22 cellular contexts compared by ENCODE assay signal in genomic region chr2:156752042-156752441, GRCh38.
"Had no signal": no experiment of that assay in that cellular context is flagged by ENCODE, and none has a peak within 500 bp of the region (broad histone marks: within the 10 kb centered on the region; RNA-seq: fewer than 3 reads in every experiment).

No MANE protein-coding gene starts in this region.

- FAIRE-seq: colon, endothelial cell of umbilical vein, frontal cortex, islet of Langerhans, keratinocyte had no signal

- H3K9me3 ChIP-seq: esophagus muscularis mucosa, gastroesophageal sphincter, heart right ventricle, left lung, lower lobe of right lung, mucosa of descending colon had no signal

- DNase-seq: dermis blood vessel endothelial cell; effector CD4-positive, alpha-beta T cell; effector memory CD4-positive, alpha-beta T cell; foreskin keratinocyte; heart right ventricle; hippocampal formation; left cardiac atrium; left lung; left ventricle myocardium superior; lower lobe of right lung; mesenchymal stem cell; mucosa of descending colon; naive B cell had no signal

- H3K36me3 ChIP-seq: esophagus muscularis mucosa, gastroesophageal sphincter, heart right ventricle, left lung, lower lobe of right lung had no signal

- H3K4me3 ChIP-seq: coronary artery, dorsolateral prefrontal cortex, esophagus muscularis mucosa, gastroesophageal sphincter, heart right ventricle, left lung, lower lobe of right lung, mucosa of descending colon had no signal

- H3K27me3 ChIP-seq: dorsolateral prefrontal cortex, esophagus muscularis mucosa, foreskin keratinocyte, gastroesophageal sphincter, heart right ventricle, left lung had no signal

- ATAC-seq: foreskin keratinocyte, gastroesophageal sphincter, heart right ventricle, left cardiac atrium, left lung, left ventricle myocardium superior, lower lobe of right lung, mucosa of descending colon had no signal

- H3K27ac ChIP-seq: coronary artery, dorsolateral prefrontal cortex, esophagus muscularis mucosa, foreskin keratinocyte, gastroesophageal sphincter, heart right ventricle, left lung, lower lobe of right lung had no signal

- H3K4me1 ChIP-seq: esophagus muscularis mucosa, foreskin keratinocyte, heart right ventricle, left lung, lower lobe of right lung had no signal
